25 cellular contexts compared by ENCODE assay signal in genomic region chr6:43055966-43056365, GRCh38. TPM values are rescaled to one million over a fixed set of nuclear protein-coding genes. Genes with fewer than 3 reads are reported as not detected.
DNase-seq lines count a peak whose midpoint lies in the region; ATAC-seq lines count a peak whose summit lies in the region.
"Had no signal": no experiment of that assay in that cellular context is flagged by ENCODE, and none has a peak within 500 bp of the region (broad histone marks: within the 10 kb centered on the region; RNA-seq: fewer than 3 reads in every experiment).

No MANE protein-coding gene starts in this region.

- peaks cover 60% of the 10 kb centered on the region for H3K4me1 Mint-ChIP-seq in activated T-cell treated with anti-CD3 and anti-CD28 coated beads, Interleukin-2, amount 50 U/mL, for 24 hours (ENCODE audit: low read depth)
- H3K4me1 Mint-ChIP-seq in activated T-cell treated with anti-CD3 and anti-CD28 coated beads, Interleukin-2, amount 50 U/mL, for 72 hours (ENCODE audit: low read depth): peaks cover 66% of the 10 kb centered on the region
- H3K4me1 Mint-ChIP-seq in T-cell (peaks cover 65 to 68% (median 66%) of the 10 kb centered on the region in 3 donors), naive B cell (peaks cover 30 to 73% (median 57%) of the 10 kb centered on the region in 3 donors)
- H3K4me1 Mint-ChIP-seq in stimulated activated effector memory CD8-positive, alpha-beta T cell treated with anti-CD3 and anti-CD28 coated beads, Interleukin-12 subunit alpha, Interleukin-12 subunit beta, amount 100 ng/mL, for 72 hours: peaks cover 58% of the 10 kb centered on the region

- H3K36me3 Mint-ChIP-seq in activated T-cell treated with anti-CD3 and anti-CD28 coated beads, Interleukin-2, amount 50 U/mL, for 24 hours (ENCODE audit: low read depth): peaks cover 75% of the 10 kb centered on the region
- peaks cover 4 to 5% of the 10 kb centered on the region in 2 donors for H3K36me3 Mint-ChIP-seq in activated T-cell treated with anti-CD3 and anti-CD28 coated beads, Interleukin-2, amount 50 U/mL, for 72 hours (ENCODE audit: insufficient read depth in 2 of 2)
- H3K36me3 Mint-ChIP-seq in T-cell: peaks cover 15% of the 10 kb centered on the region
- peaks cover 0 to 5% of the 10 kb centered on the region in 2 donors for H3K36me3 Mint-ChIP-seq in naive B cell
- H3K36me3 Mint-ChIP-seq in stimulated activated effector memory CD8-positive, alpha-beta T cell treated with anti-CD3 and anti-CD28 coated beads, Interleukin-12 subunit alpha, Interleukin-12 subunit beta, amount 100 ng/mL, for 72 hours: peaks cover 79% of the 10 kb centered on the region

- CTCF ChIA-PET in T-cell (lab: Charles Lee): no interaction called here

- no peaks in the 10 kb centered on the region for H3K27me3 Mint-ChIP-seq in activated T-cell treated with anti-CD3 and anti-CD28 coated beads, Interleukin-2, amount 50 U/mL, for 24 hours
- no peaks in the 10 kb centered on the region for H3K27me3 Mint-ChIP-seq in activated T-cell treated with anti-CD3 and anti-CD28 coated beads, Interleukin-2, amount 50 U/mL, for 72 hours (ENCODE audit: low read depth)
- H3K27me3 Mint-ChIP-seq in T-cell (no peaks in the 10 kb centered on the region), naive B cell (no peaks in the 10 kb centered on the region)
- H3K27me3 Mint-ChIP-seq: effector memory CD8-positive, alpha-beta T cell had no signal

- peak overlapping the region; percentile 61 for H3K27ac Mint-ChIP-seq in activated T-cell treated with anti-CD3 and anti-CD28 coated beads, Interleukin-2, amount 50 U/mL, for 24 hours
- H3K27ac Mint-ChIP-seq in activated T-cell treated with anti-CD3 and anti-CD28 coated beads, Interleukin-2, amount 50 U/mL, for 72 hours: no peak overlapping the region
- H3K27ac Mint-ChIP-seq in T-cell: peak overlapping the region in 1 of 2 donors; percentile 25
- peak overlapping the region in 2 of 6 donors; percentile 29 to 87 for H3K27ac Mint-ChIP-seq in naive B cell
- H3K27ac Mint-ChIP-seq in stimulated activated effector memory CD8-positive, alpha-beta T cell treated with anti-CD3 and anti-CD28 coated beads, Interleukin-12 subunit alpha, Interleukin-12 subunit beta, amount 100 ng/mL, for 72 hours: peak overlapping the region; percentile 23
- H3K27ac Mint-ChIP-seq: activated T-helper 2 cell treated with anti-CD3 and anti-CD28 coated beads, Interferon-gamma antibody, Interleukin-2, Interleukin-4, amounts not matched to agents 10 μg/mL and 5 μg/mL and 100 μg/mL, durations not matched to agents 14 hours and 24 hours and 36 hours; effector memory CD8-positive, alpha-beta T cell had no signal

- no peak for ATAC-seq in activated T-cell treated with anti-CD3 and anti-CD28 coated beads, Interleukin-2, amount 50 U/mL, for 72 hours (replicated peaks in 1 of 2)
- ATAC-seq in T-cell (replicated peaks in 1 of 4): no peak
- ATAC-seq in naive B cell (ENCODE audit: low read depth in 2 of 2): no peak
- no peak for ATAC-seq in stimulated activated effector memory CD8-positive, alpha-beta T cell treated with anti-CD3 and anti-CD28 coated beads, Interleukin-12 subunit alpha, Interleukin-12 subunit beta, amount 100 ng/mL, for 72 hours
- ATAC-seq: A549; effector memory CD8-positive, alpha-beta T cell; GM12878; Panc1; psoas muscle had no signal

- POLR2A ChIA-PET in T-cell (lab: Charles Lee): interaction anchor here in 1 of 2 donors (0.6 kb wide), 2 partner anchors 35 to 1385 kb away, joined by 6 to 7 read pairs; no protein-coding TSS in a partner anchor

- no peaks in the 10 kb centered on the region for H3K9me3 Mint-ChIP-seq in activated T-cell treated with anti-CD3 and anti-CD28 coated beads, Interleukin-2, amount 50 U/mL, for 24 hours
- no peaks in the 10 kb centered on the region for H3K9me3 Mint-ChIP-seq in activated T-cell treated with anti-CD3 and anti-CD28 coated beads, Interleukin-2, amount 50 U/mL, for 72 hours
- H3K9me3 Mint-ChIP-seq in T-cell: no peaks in the 10 kb centered on the region
- H3K9me3 Mint-ChIP-seq in naive B cell: no peaks in the 10 kb centered on the region
- no peaks in the 10 kb centered on the region for H3K9me3 Mint-ChIP-seq in stimulated activated effector memory CD8-positive, alpha-beta T cell treated with anti-CD3 and anti-CD28 coated beads, Interleukin-12 subunit alpha, Interleukin-12 subunit beta, amount 100 ng/mL, for 72 hours
- H3K9me3 Mint-ChIP-seq: activated T-helper 2 cell treated with anti-CD3 and anti-CD28 coated beads, Interferon-gamma antibody, Interleukin-2, Interleukin-4, amounts not matched to agents 10 μg/mL and 5 μg/mL and 100 μg/mL, durations not matched to agents 14 hours and 24 hours and 36 hours; effector memory CD8-positive, alpha-beta T cell had no signal

- no peak overlapping the region for H3K4me3 Mint-ChIP-seq in activated T-cell treated with anti-CD3 and anti-CD28 coated beads, Interleukin-2, amount 50 U/mL, for 24 hours
- H3K4me3 Mint-ChIP-seq in activated T-cell treated with anti-CD3 and anti-CD28 coated beads, Interleukin-2, amount 50 U/mL, for 72 hours: no peak overlapping the region
- H3K4me3 Mint-ChIP-seq in T-cell (peak overlapping the region in 2 of 3 donors; percentile 10 to 17), naive B cell (peak overlapping the region in 6 of 8 donors; percentile 18 to 91 (median 64))
- no peak overlapping the region for H3K4me3 Mint-ChIP-seq in stimulated activated effector memory CD8-positive, alpha-beta T cell treated with anti-CD3 and anti-CD28 coated beads, Interleukin-12 subunit alpha, Interleukin-12 subunit beta, amount 100 ng/mL, for 72 hours
- H3K4me3 Mint-ChIP-seq: effector memory CD8-positive, alpha-beta T cell had no signal

- DNase-seq in activated T-cell treated with anti-CD3 and anti-CD28 coated beads, Interleukin-2, amount 50 U/mL, for 24 hours: no peak
- DNase-seq in activated T-cell treated with anti-CD3 and anti-CD28 coated beads, Interleukin-2, amount 50 U/mL, for 72 hours: no peak
- no peak for DNase-seq in T-cell
- DNase-seq in naive B cell: no peak
- DNase-seq in stimulated activated effector memory CD8-positive, alpha-beta T cell treated with anti-CD3 and anti-CD28 coated beads, Interleukin-12 subunit alpha, Interleukin-12 subunit beta, amount 100 ng/mL, for 72 hours (ENCODE audit: low spot score in 2 of 2): no peak
- DNase-seq in NOMO-1 treated with DMSO at 0.1 percent for 48 hours (lab: John Stamatoyannopoulos, UW; ENCODE audit: unreplicated experiment): no peak
- DNase-seq in nucleus accumbens (lab: John Stamatoyannopoulos, UW): no peak
- DNase-seq in ureter (ENCODE audit: low spot score): no peak
- DNase-seq: activated CD4-positive, alpha-beta T cell treated with anti-CD3 and anti-CD28 coated beads for 48 hours; colonic mucosa; effector memory CD8-positive, alpha-beta T cell; foreskin melanocyte; H7; left ventricle myocardium inferior; NCI-H1694; NCI-H510A treated with DMSO at 0.1 percent for 48 hours; NK-92 treated with Interleukin-12 subunit alpha and Interleukin-12 subunit beta, amount 100 ng/mL, for 24 hours; psoas muscle; SJCRH30; stimulated activated CD4-positive, alpha-beta T cell treated with anti-CD3 and anti-CD28 coated beads, Interleukin-15, amount 100 ng/mL, for 24 hours; upper lobe of left lung had no signal

RNA-seq across cellular contexts. Expression of gene CUL7, which starts 2.3 kb away (rescaled TPM):
- 10 to 100 TPM; 16.8 to 19.7 TPM for total RNA-seq in activated T-cell treated with anti-CD3 and anti-CD28 coated beads, Interleukin-2, amount 50 U/mL, for 72 hours
- total RNA-seq in T-cell (10 to 100 TPM in 3 of 5 donors, 1 to 10 TPM in 2; 6.9 to 15.9 (median 11.6) TPM), ureter (28.8 TPM)
- 1 to 10 TPM; 3.1 to 6.4 (median 4.4) TPM for polyA plus RNA-seq in naive B cell (ENCODE audit: low read depth in 6 of 6)

RNA-seq across cellular contexts. Expression of gene MRPL2, which starts 3.3 kb away (rescaled TPM):
- 10 to 100 TPM; 85.0 to 85.7 TPM for total RNA-seq in activated T-cell treated with anti-CD3 and anti-CD28 coated beads, Interleukin-2, amount 50 U/mL, for 72 hours
- total RNA-seq in T-cell (10 to 100 TPM; 34.8 to 66.3 (median 52.0) TPM), ureter (33.0 TPM)
- 10 to 100 TPM; 27.2 to 61.1 (median 42.3) TPM for polyA plus RNA-seq in naive B cell (ENCODE audit: low read depth in 6 of 6)

RNA-seq across cellular contexts. Expression of gene KLC4, which starts 3.5 kb away (rescaled TPM):
- total RNA-seq in activated T-cell treated with anti-CD3 and anti-CD28 coated beads, Interleukin-2, amount 50 U/mL, for 72 hours: 10 to 100 TPM; 36.9 to 37.4 TPM
- total RNA-seq in T-cell (10 to 100 TPM; 37.8 to 48.5 (median 45.5) TPM), ureter (23.8 TPM)
- polyA plus RNA-seq in naive B cell (ENCODE audit: low read depth in 6 of 6): 10 to 100 TPM in 4 of 6 donors, 1 to 10 TPM in 2; 1.3 to 11.2 (median 10.5) TPM

RNA-seq across cellular contexts. Expression of gene PTK7, which starts 20.1 kb away (rescaled TPM):
- total RNA-seq in activated T-cell treated with anti-CD3 and anti-CD28 coated beads, Interleukin-2, amount 50 U/mL, for 72 hours: 1 to 10 TPM; 2.8 to 7.8 TPM
- 10 to 100 TPM in 2 of 5 donors, 1 to 10 TPM in 2, under 1 TPM in 1; 0.56 to 11.3 (median 1.6) TPM for total RNA-seq in T-cell
- not detected for polyA plus RNA-seq in naive B cell (ENCODE audit: low read depth in 6 of 6)
- 52.0 TPM for total RNA-seq in ureter

RNA-seq across cellular contexts. Expression of gene RRP36, which starts 34.5 kb away (rescaled TPM):
- 10 to 100 TPM; 43.4 to 54.2 TPM for total RNA-seq in activated T-cell treated with anti-CD3 and anti-CD28 coated beads, Interleukin-2, amount 50 U/mL, for 72 hours
- 10 to 100 TPM; 27.3 to 51.2 (median 47.3) TPM for total RNA-seq in T-cell
- polyA plus RNA-seq in naive B cell (ENCODE audit: low read depth in 6 of 6): 10 to 100 TPM; 27.8 to 55.0 (median 39.8) TPM
- 58.9 TPM for total RNA-seq in ureter

Comparison
In these comparisons a context has a peak if more than half of its experiments do, and no peak if none do; other contexts are left out.
1. H3K4me3 Mint-ChIP-seq: peak in T-cell (2 of 3) and naive B cell (6 of 8); none in activated T-cell treated with anti-CD3 and anti-CD28 coated beads, Interleukin-2, amount 50 U/mL, for 24 hours (single experiment), activated T-cell treated with anti-CD3 and anti-CD28 coated beads, Interleukin-2, amount 50 U/mL, for 72 hours (0 of 2) and stimulated activated effector memory CD8-positive, alpha-beta T cell treated with anti-CD3 and anti-CD28 coated beads, Interleukin-12 subunit alpha, Interleukin-12 subunit beta, amount 100 ng/mL, for 72 hours (single experiment).